Comparison of ENCODE assay signal across 1 cellular context in genomic region chr16:69089091-69089912, GRCh38.
TF ChIP-seq lines count a peak whose summit lies in the region.

No MANE protein-coding gene starts in this region.

TF ChIP-seq in GM12878, 131 proteins besides CTCF, POLR2A, EP300 and RAD21 (continued from another document):
- TF ChIP-seq RELB (IDR thresholded peaks at IDR 0.05; ENCODE audit: low read depth) (no peak), ATF7 (IDR thresholded peaks at IDR 0.05; ENCODE audit: low read depth) (no peak), ZNF687 (IDR thresholded peaks at IDR 0.05) (no peak), JUNB (IDR thresholded peaks at IDR 0.05) (peak; percentile 54; the same call in 1 of the 2 replicates), MTA3 (IDR thresholded peaks at IDR 0.05; ENCODE audit: borderline replicate concordance, low read length) (no peak), EGR1 (IDR thresholded peaks at IDR 0.05; ENCODE audit: borderline replicate concordance in 1 of 2, low read depth in 2 of 2, low read length in 2 of 2) (no peak), BCL3 (IDR thresholded peaks at IDR 0.05; ENCODE audit: borderline replicate concordance, insufficient read depth, low read depth, low read length, poor library complexity, severe bottlenecking) (no peak), RFX5 (IDR thresholded peaks at IDR 0.05; ENCODE audit: low read depth, low read length) (no peak), PAX8 (IDR thresholded peaks at IDR 0.05) (no peak), IRF4 (IDR thresholded peaks at IDR 0.05; ENCODE audit: low read depth, low read length) (0 out of 2 replicates have a peak, but pooled peaks have one; percentile 11)
